8 cellular contexts compared by ENCODE assay signal in the genomic region with DNA sequence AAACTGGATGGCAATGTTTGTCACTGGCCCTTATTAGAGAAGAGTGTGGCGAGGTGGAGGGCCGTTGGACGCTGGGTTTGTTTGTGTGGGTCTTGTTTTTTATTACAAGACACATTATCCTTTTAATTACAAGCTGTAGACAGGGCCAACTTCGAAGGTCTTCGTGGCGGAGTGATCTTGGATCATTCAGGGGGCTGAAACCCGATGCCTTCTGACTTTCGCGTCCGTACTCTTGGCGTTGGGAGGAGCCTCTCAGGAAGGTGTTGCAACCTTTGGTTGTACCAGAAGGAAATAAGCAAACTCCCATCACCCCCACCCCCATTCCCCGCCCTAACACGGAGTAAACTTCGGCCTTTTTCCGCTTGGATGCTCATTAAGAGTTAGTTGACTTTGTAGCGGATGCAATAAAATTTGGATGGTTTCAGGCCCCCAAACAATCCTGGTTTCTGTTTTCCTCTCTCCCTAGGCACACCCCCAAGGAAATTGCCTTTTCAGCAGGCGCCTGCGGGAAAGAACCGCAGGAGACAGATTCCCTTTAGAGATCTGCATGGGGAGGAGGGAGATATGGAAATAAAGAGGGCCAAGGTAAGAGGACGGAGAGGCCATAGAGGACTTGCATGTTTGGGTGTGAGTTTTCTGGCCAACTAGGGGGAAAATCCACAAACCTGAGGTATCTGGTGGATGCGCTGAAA.
DNase-seq lines count a peak whose midpoint lies in the region; ATAC-seq, FAIRE-seq and TF ChIP-seq lines count a peak whose summit lies in the region.

No MANE protein-coding gene starts in this region.

- H3K9ac ChIP-seq in HUES6 (ENCODE audit: low read length) (peak overlapping the region; percentile 91), iPS-15b (ENCODE audit: low read depth, low read length) (peak overlapping the region; percentile 56)

- H3K36me3 ChIP-seq in HUES6 (ENCODE audit: control insufficient read depth, insufficient read depth, low read length): no peaks in the 10 kb centered on the region
- H3K36me3 ChIP-seq in iPS-15b (ENCODE audit: control insufficient read depth, insufficient read depth, low read length): no peaks in the 10 kb centered on the region

- H3K9me3 ChIP-seq in HUES6 (ENCODE audit: control insufficient read depth, insufficient read depth, low read depth, low read length) (no peaks in the 10 kb centered on the region), iPS-15b (ENCODE audit: control insufficient read depth, insufficient read depth, low read length) (no peaks in the 10 kb centered on the region)

- TF ChIP-seq CTCF in AG09319 (IDR thresholded peaks at IDR 0.05; ENCODE audit: low read depth, low read length): no peak

- intact Hi-C loops in posterior cingulate gyrus (cut with DNase I): loop anchor here (10.0 kb wide), 1 partner anchor 143 kb away; no protein-coding TSS in a partner anchor

- no peak for ATAC-seq in GM19452 (IDR thresholded peaks at IDR 0.05; ENCODE audit: unreplicated experiment)
- ATAC-seq in HG03159 (IDR thresholded peaks at IDR 0.05; ENCODE audit: unreplicated experiment): no peak

- peaks cover 68% of the 10 kb centered on the region for H3K27me3 ChIP-seq in HUES6 (ENCODE audit: control insufficient read depth, insufficient read depth, low read length)
- peaks cover 67% of the 10 kb centered on the region for H3K27me3 ChIP-seq in iPS-15b (ENCODE audit: control insufficient read depth, insufficient read depth, low read length)

- peak overlapping the region; percentile 92; the same call in 1 of the 2 replicates for H3K27ac ChIP-seq in HUES6 (ENCODE audit: low read depth, low read length)

- H3K4me1 ChIP-seq in HUES6 (ENCODE audit: control insufficient read depth, insufficient read depth, low read length) (peaks cover 50% of the 10 kb centered on the region), iPS-15b (ENCODE audit: control insufficient read depth, insufficient read depth, low read length) (peaks cover 17% of the 10 kb centered on the region)

- FAIRE-seq in GM12891 (lab: Jason Lieb, UNC): no peak

- no peak for TF ChIP-seq POLR2A in GM12891 (IDR thresholded peaks at IDR 0.05; ENCODE audit: low read depth, low read length)

- peak; percentile 57 for DNase-seq in AG09319 (ENCODE audit: extremely low read depth, low read depth)
- peak; percentile 75 for DNase-seq in RPMI7951 (ENCODE audit: low read depth)
- DNase-seq in GM12891 (ENCODE audit: insufficient read length, low spot score): no peak
- no peak for DNase-seq in posterior cingulate gyrus

- H3K4me3 ChIP-seq in HUES6 (ENCODE audit: low read depth, low read length) (peak overlapping the region; percentile 78), iPS-15b (ENCODE audit: low read depth, low read length) (peak overlapping the region; percentile 87)

TF ChIP-seq in GM12891, 5 proteins besides CTCF, POLR2A, EP300 and RAD21:
- TF ChIP-seq TAF1 (IDR thresholded peaks at IDR 0.05; ENCODE audit: low read depth, low read length) (no peak), POLR2AphosphoS5 (IDR thresholded peaks at IDR 0.05; ENCODE audit: low read depth, low read length) (no peak)

Comparison
In these comparisons a context has a peak if more than half of its experiments do, and no peak if none do; other contexts are left out.
1. DNase-seq: peak in AG09319 (single experiment) and RPMI7951 (single experiment); none in GM12891 (single experiment) and posterior cingulate gyrus (0 of 10).